In genomic region chr6:30781697-30782424, GRCh38 we compare ENCODE assay signal across 1 cellular context.
A peak's percentile ranks its signal among the peaks of the same experiment; 100 is the strongest.
TF ChIP-seq lines count a peak whose summit lies in the region.

No MANE protein-coding gene starts in this region.

TF ChIP-seq in SK-N-SH, 30 proteins besides CTCF, POLR2A, EP300 and RAD21 (continued from another document):
- TF ChIP-seq SIN3A (IDR thresholded peaks at IDR 0.05; ENCODE audit: borderline replicate concordance, low read depth, low read length) (peak; percentile 88; the same call in 1 of the 2 replicates), TCF12 (IDR thresholded peaks at IDR 0.05) (peak; percentile 97), POLR2AphosphoS5 (IDR thresholded peaks at IDR 0.05; ENCODE audit: low read depth, low read length) (peak; percentile 91; the same call in 1 of the 2 replicates), SMC3 (IDR thresholded peaks at IDR 0.05; ENCODE audit: low read depth, low read length) (no peak), CHD2 (IDR thresholded peaks at IDR 0.05; ENCODE audit: low read length, partially characterized antibody) (peak; percentile 72), GABPA (IDR thresholded peaks at IDR 0.05; ENCODE audit: low read depth) (peak; percentile 45), MXI1 (IDR thresholded peaks at IDR 0.05; ENCODE audit: low read depth, low read length) (peak; percentile 72; the same call in 1 of the 2 replicates), YY1 (IDR thresholded peaks at IDR 0.05; ENCODE audit: low read depth) (peak; percentile 70; the same call in 1 of the 2 replicates), IRF3 (IDR thresholded peaks at IDR 0.05; ENCODE audit: low read depth, low read length) (no peak), NFIC (IDR thresholded peaks at IDR 0.05; ENCODE audit: borderline replicate concordance) (peak; percentile 100), TAF1 (IDR thresholded peaks at IDR 0.05; ENCODE audit: borderline replicate concordance, low read depth, low read length) (no peak), FOXJ3 (CRISPR knock-in tag; IDR thresholded peaks at IDR 0.05) (0 out of 2 replicates have a peak, but pooled peaks have one; percentile 46)
